8 cellular contexts compared by ENCODE assay signal in the genomic region with DNA sequence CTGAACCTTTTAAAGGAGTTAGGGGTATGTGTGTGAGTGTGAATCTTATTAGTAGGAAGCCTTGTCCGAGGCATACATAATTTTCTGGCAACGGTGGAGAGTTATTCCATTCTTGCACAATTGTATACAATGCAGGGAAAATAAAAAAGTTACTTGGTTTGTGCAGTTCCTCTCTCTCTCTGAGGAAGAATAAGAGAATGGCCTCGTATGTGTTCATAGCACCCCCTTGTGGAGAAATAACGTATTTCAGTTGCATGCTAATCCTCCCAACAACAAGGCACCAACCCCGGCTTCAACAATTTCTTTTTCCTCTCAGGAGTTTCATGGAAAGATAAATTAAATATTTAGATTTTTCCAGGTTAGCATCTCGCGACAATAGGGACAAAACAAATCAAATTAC. TPM values are rescaled to one million over a fixed set of nuclear protein-coding genes. Genes with fewer than 3 reads are reported as not detected.
DNase-seq lines count a peak whose midpoint lies in the region; TF ChIP-seq lines count a peak whose summit lies in the region.

No MANE protein-coding gene starts in this region.

- H3K4me1 Mint-ChIP-seq in chondrocyte (ENCODE audit: low read depth) = no peaks in the 10 kb centered on the region
- no peaks in the 10 kb centered on the region for H3K4me1 Mint-ChIP-seq in activated T-helper 1 cell treated with anti-CD3 and anti-CD28 coated beads, Interleukin-12 subunit alpha, Interleukin-12 subunit beta, Interleukin-2, Interleukin-4 antibody, amounts not matched to agents 30 ng/mL and 10 ng/mL and 1 ng/mL, durations not matched to agents 14 hours and 24 hours and 36 hours (ENCODE audit: low read depth)

- in situ Hi-C loops in HAP-1 (cut with MboI; ENCODE audit: low sequenced_read_pairs) = no loop called here

- H3K27me3 ChIP-seq in HAP-1 (ENCODE audit: low read depth) = no peaks in the 10 kb centered on the region

- H3K4me1 ChIP-seq in HAP-1 = no peaks in the 10 kb centered on the region

- DNase-seq in A172 (ENCODE audit: low spot score) (peak; percentile 10), EH (ENCODE audit: low read depth) (peak; percentile 25), HAP-1 (ENCODE audit: low spot score in 2 of 2) (peak; percentile 45 to 67), NCI-H1105 treated with DMSO at 0.1 percent for 48 hours (lab: John Stamatoyannopoulos, UW) (peak; percentile 3), chondrocyte (ENCODE audit: low spot score) (no peak), lung microvascular endothelial cell (ENCODE audit: low read depth in 2 of 2) (peak; percentile 47 to 71), NCI-H524 treated with DMSO at 0.1 percent for 48 hours (lab: John Stamatoyannopoulos, UW) (no peak)
- DNase-seq in activated T-helper 1 cell treated with anti-CD3 and anti-CD28 coated beads, Interleukin-12 subunit alpha, Interleukin-12 subunit beta, Interleukin-2, Interleukin-4 antibody, amounts not matched to agents 30 ng/mL and 10 ng/mL and 1 ng/mL, durations not matched to agents 14 hours and 24 hours and 36 hours (ENCODE audit: low spot score) = no peak

- no peaks in the 10 kb centered on the region for H3K9me3 ChIP-seq in HAP-1

- H3K4me3 Mint-ChIP-seq in chondrocyte (ENCODE audit: unreplicated experiment) = no peak overlapping the region
- H3K4me3 Mint-ChIP-seq in activated T-helper 1 cell treated with anti-CD3 and anti-CD28 coated beads, Interleukin-12 subunit alpha, Interleukin-12 subunit beta, Interleukin-2, Interleukin-4 antibody, amounts not matched to agents 30 ng/mL and 10 ng/mL and 1 ng/mL, durations not matched to agents 14 hours and 24 hours and 36 hours = no peak overlapping the region

- H3K27me3 Mint-ChIP-seq in chondrocyte (ENCODE audit: low read depth) = peaks cover 7% of the 10 kb centered on the region
- no peaks in the 10 kb centered on the region for H3K27me3 Mint-ChIP-seq in activated T-helper 1 cell treated with anti-CD3 and anti-CD28 coated beads, Interleukin-12 subunit alpha, Interleukin-12 subunit beta, Interleukin-2, Interleukin-4 antibody, amounts not matched to agents 30 ng/mL and 10 ng/mL and 1 ng/mL, durations not matched to agents 14 hours and 24 hours and 36 hours (ENCODE audit: insufficient read depth)

- no peak overlapping the region for H3K27ac Mint-ChIP-seq in chondrocyte (ENCODE audit: unreplicated experiment)
- no peak overlapping the region for H3K27ac Mint-ChIP-seq in activated T-helper 1 cell treated with anti-CD3 and anti-CD28 coated beads, Interleukin-12 subunit alpha, Interleukin-12 subunit beta, Interleukin-2, Interleukin-4 antibody, amounts not matched to agents 30 ng/mL and 10 ng/mL and 1 ng/mL, durations not matched to agents 14 hours and 24 hours and 36 hours

- no peak overlapping the region for H3K4me3 ChIP-seq in HAP-1

- no peaks in the 10 kb centered on the region for H3K36me3 Mint-ChIP-seq in chondrocyte (ENCODE audit: low read depth)
- H3K36me3 Mint-ChIP-seq in activated T-helper 1 cell treated with anti-CD3 and anti-CD28 coated beads, Interleukin-12 subunit alpha, Interleukin-12 subunit beta, Interleukin-2, Interleukin-4 antibody, amounts not matched to agents 30 ng/mL and 10 ng/mL and 1 ng/mL, durations not matched to agents 14 hours and 24 hours and 36 hours (ENCODE audit: low read depth) = no peaks in the 10 kb centered on the region

- H3K9me3 Mint-ChIP-seq in chondrocyte (ENCODE audit: low read depth) = no peaks in the 10 kb centered on the region
- H3K9me3 Mint-ChIP-seq in activated T-helper 1 cell treated with anti-CD3 and anti-CD28 coated beads, Interleukin-12 subunit alpha, Interleukin-12 subunit beta, Interleukin-2, Interleukin-4 antibody, amounts not matched to agents 30 ng/mL and 10 ng/mL and 1 ng/mL, durations not matched to agents 14 hours and 24 hours and 36 hours = no peaks in the 10 kb centered on the region

- peak; percentile 83 for TF ChIP-seq CTCF in chondrocyte (IDR thresholded peaks at IDR 0.05)

- intact Hi-C loops in activated T-helper 1 cell treated with anti-CD3 and anti-CD28 coated beads, Interleukin-12 subunit alpha, Interleukin-12 subunit beta, Interleukin-2, Interleukin-4 antibody, amounts not matched to agents 30 ng/mL and 10 ng/mL and 1 ng/mL, durations not matched to agents 14 hours and 24 hours and 36 hours (cut with micrococcal nuclease) = no loop called here

- H3K36me3 ChIP-seq in HAP-1 (replicated peaks) = no peaks in the 10 kb centered on the region

RNA-seq across cellular contexts. Expression of gene FGF13, which starts 33.7 kb away (rescaled TPM):
- not detected in 2 replicates for total RNA-seq in A172 (2014; rRNA removed; shearing (Covaris generic))
- total RNA-seq in chondrocyte (not detected in 3 replicates), lung microvascular endothelial cell (25.9 and 46.0 TPM in 2 replicates)
- not detected in 2 replicates for total RNA-seq in activated T-helper 1 cell treated with anti-CD3 and anti-CD28 coated beads, Interleukin-12 subunit alpha, Interleukin-12 subunit beta, Interleukin-2, Interleukin-4 antibody, amounts not matched to agents 30 ng/mL and 10 ng/mL and 1 ng/mL, durations not matched to agents 14 hours and 24 hours and 36 hours

Comparison
In these comparisons a context has a peak if more than half of its experiments do, and no peak if none do; other contexts are left out.
1. DNase-seq: peak in A172 (single experiment), EH (single experiment), HAP-1 (2 of 2), NCI-H1105 treated with DMSO at 0.1 percent for 48 hours (single experiment) and lung microvascular endothelial cell (2 of 2); none in chondrocyte (single experiment), activated T-helper 1 cell treated with anti-CD3 and anti-CD28 coated beads, Interleukin-12 subunit alpha, Interleukin-12 subunit beta, Interleukin-2, Interleukin-4 antibody, amounts not matched to agents 30 ng/mL and 10 ng/mL and 1 ng/mL, durations not matched to agents 14 hours and 24 hours and 36 hours (single experiment) and NCI-H524 treated with DMSO at 0.1 percent for 48 hours (single experiment).
2. RNA of gene FGF13, which starts 33.7 kb away (total RNA-seq): 25.9 to 46.0 TPM in lung microvascular endothelial cell; not detected in A172, not detected in chondrocyte and not detected in activated T-helper 1 cell treated with anti-CD3 and anti-CD28 coated beads, Interleukin-12 subunit alpha, Interleukin-12 subunit beta, Interleukin-2, Interleukin-4 antibody, amounts not matched to agents 30 ng/mL and 10 ng/mL and 1 ng/mL, durations not matched to agents 14 hours and 24 hours and 36 hours; every median in the first group is over 10 times any median in the second.